In genomic region chr21:36319767-36320420, GRCh38 we compare ENCODE assay signal across 8 cellular contexts. TPM values are rescaled to one million over a fixed set of nuclear protein-coding genes. Genes with fewer than 3 reads are reported as not detected.
DNase-seq lines count a peak whose midpoint lies in the region; ATAC-seq and TF ChIP-seq lines count a peak whose summit lies in the region.

TSS of gene MORC3 (plus strand) at chr21:36320197. CDS start at chr21:36320265, 68 bp downstream.

- no CpG with 5 or more reads among the region's 59 CpGs for WGBS in H9 (ENCODE audit: extremely low coverage, insufficient read length, low lambda C conversion rate)

- peaks cover 0 to 6% of the 10 kb centered on the region in 2 experiments; a peak in 4 of 5 replicates for H3K9me3 Mint-ChIP-seq in H9
- no peaks in the 10 kb centered on the region for H3K9me3 Mint-ChIP-seq in natural killer cell treated with Interleukin-12 subunit alpha and Interleukin-12 subunit beta and Interleukin-15 and Interleukin-18, amount 100 ng/mL, for 72 hours

- DNase-seq in H9 (peak; percentile 99), MG63 (peak; percentile 95), SHP77 treated with DMSO at 0.1 percent for 48 hours (lab: John Stamatoyannopoulos, UW) (peak; percentile 98), fibroblast of pulmonary artery (ENCODE audit: low read depth) (peak; percentile 99)
- peak; percentile 99 for DNase-seq in activated effector memory CD4-positive, alpha-beta T cell treated with anti-CD3 and anti-CD28 coated beads, Interleukin-2, amount 50 U/mL, for 16 hours
- peak; percentile 99 for DNase-seq in natural killer cell treated with Interleukin-12 subunit alpha and Interleukin-12 subunit beta and Interleukin-15 and Interleukin-18, amount 100 ng/mL, for 72 hours (ENCODE audit: low spot score)
- DNase-seq in stimulated activated naive CD8-positive, alpha-beta T cell treated with anti-CD3 and anti-CD28 coated beads, Interleukin-15, Interleukin-2, amounts not matched to agents 100 U/mL and 50 U/mL, for 24 hours = peak; percentile 99

- H4K5ac ChIP-seq in H9 (ENCODE audit: insufficient read length, low read depth, low read length) = no peak within 1 kb of the TSS

- peak within 1 kb of the TSS; percentile 24 for H3K27ac ChIP-seq in H9 (ENCODE audit: insufficient read length, low read depth, low read length)

- no peak within 1 kb of the TSS for H2BK12ac ChIP-seq in H9 (ENCODE audit: insufficient read length, low read depth, low read length)

- H3K36me3 Mint-ChIP-seq in H9 (ENCODE audit: insufficient read depth in 1 of 3, low read depth in 3 of 3) = peaks cover 10 to 26% (median 15%) of the 10 kb centered on the region in 3 experiments; a peak in 6 of 7 replicates
- H3K36me3 Mint-ChIP-seq in natural killer cell treated with Interleukin-12 subunit alpha and Interleukin-12 subunit beta and Interleukin-15 and Interleukin-18, amount 100 ng/mL, for 72 hours = no peaks in the 10 kb centered on the region

- no peak within 1 kb of the TSS for H4K91ac ChIP-seq in H9 (ENCODE audit: insufficient read length, low read depth, low read length)

- H3K27ac Mint-ChIP-seq in H9 = peak within 1 kb of the TSS; percentile 95 to 98 (median 96)
- peak within 1 kb of the TSS; percentile 84 to 99 for H3K27ac Mint-ChIP-seq in natural killer cell treated with Interleukin-12 subunit alpha and Interleukin-12 subunit beta and Interleukin-15 and Interleukin-18, amount 100 ng/mL, for 72 hours

- H3K36me3 ChIP-seq in ES-I3 (ENCODE audit: insufficient read depth, low read length) = no peaks in the 10 kb centered on the region
- peaks cover 2% of the 10 kb centered on the region; the same call in 1 of the 2 replicates for H3K36me3 ChIP-seq in MG63

- H3K79me1 ChIP-seq in H9 (ENCODE audit: insufficient read depth, low read depth, low read length, poor library complexity, severe bottlenecking) = no peaks in the 10 kb centered on the region

- no peak within 1 kb of the TSS for H3K23ac ChIP-seq in H9 (ENCODE audit: insufficient read length, low read depth, low read length)

- no peak within 1 kb of the TSS for H2BK15ac ChIP-seq in H9 (ENCODE audit: low read depth, low read length)

- H2BK5ac ChIP-seq in H9 (ENCODE audit: insufficient read length, low read length) = no peak within 1 kb of the TSS

- H3K4me1 Mint-ChIP-seq in H9 = peaks cover 11 to 13% of the 10 kb centered on the region in 2 experiments
- H3K4me1 Mint-ChIP-seq in natural killer cell treated with Interleukin-12 subunit alpha and Interleukin-12 subunit beta and Interleukin-15 and Interleukin-18, amount 100 ng/mL, for 72 hours (ENCODE audit: low read depth in 2 of 2) = peaks cover 32 to 36% of the 10 kb centered on the region in 2 donors

- H3K23me2 ChIP-seq in H9 (ENCODE audit: insufficient read length, low read depth, low read length, poor library complexity, severe bottlenecking) = no peaks in the 10 kb centered on the region

- H3K18ac ChIP-seq in H9 (ENCODE audit: insufficient read length, low read depth, low read length) = peak within 1 kb of the TSS; percentile 53

- H3K9me3 ChIP-seq in ES-I3 (ENCODE audit: control insufficient read depth, insufficient read depth, low read length) (no peaks in the 10 kb centered on the region), H9 (ENCODE audit: control insufficient read depth, low read depth, low read length) (no peaks in the 10 kb centered on the region), MG63 (no peaks in the 10 kb centered on the region; the same call in 1 of the 2 replicates)

- H3K9ac ChIP-seq in ES-I3 (ENCODE audit: low read depth, low read length) (peak within 1 kb of the TSS; percentile 60), H9 (ENCODE audit: extremely low read depth, insufficient read length, low read length) (peak within 1 kb of the TSS; percentile 62)

- H3K14ac ChIP-seq in H9 (ENCODE audit: insufficient read depth, low read length) = no peak within 1 kb of the TSS; the same call in 1 of the 2 replicates

- H3K4me3 ChIP-seq in MG63 (peak within 1 kb of the TSS; percentile 92), fibroblast of pulmonary artery (replicated peaks; ENCODE audit: low read depth, low read length) (peak within 1 kb of the TSS; percentile 90)

- no peak within 1 kb of the TSS for H2BK120ac ChIP-seq in H9 (ENCODE audit: low read depth, low read length, poor library complexity, severe bottlenecking)

- H3K56ac ChIP-seq in H9 (ENCODE audit: insufficient read length, low read depth, low read length) = no peak within 1 kb of the TSS

- H3K79me2 ChIP-seq in H9 (ENCODE audit: insufficient read depth, low read length) = peaks cover 26% of the 10 kb centered on the region; the same call in 1 of the 2 replicates

- H3K27me3 Mint-ChIP-seq in H9 (ENCODE audit: low read depth) = 0 out of 2 replicates have a peak, but pooled peaks cover 3% of the 10 kb centered on the region
- no peaks in the 10 kb centered on the region for H3K27me3 Mint-ChIP-seq in natural killer cell treated with Interleukin-12 subunit alpha and Interleukin-12 subunit beta and Interleukin-15 and Interleukin-18, amount 100 ng/mL, for 72 hours

- no peak within 1 kb of the TSS for H3T11ph ChIP-seq in H9 (ENCODE audit: low read length)

- no peak within 1 kb of the TSS for H3K4ac ChIP-seq in H9 (ENCODE audit: low read depth, low read length)

- H4K20me1 ChIP-seq in H9 (ENCODE audit: control insufficient read depth, insufficient read depth, insufficient read length) = no peaks in the 10 kb centered on the region

- H3K4me3 Mint-ChIP-seq in H9 = peak within 1 kb of the TSS; percentile 85 to 98
- H3K4me3 Mint-ChIP-seq in natural killer cell treated with Interleukin-12 subunit alpha and Interleukin-12 subunit beta and Interleukin-15 and Interleukin-18, amount 100 ng/mL, for 72 hours = peak within 1 kb of the TSS; percentile 90

- H4K8ac ChIP-seq in H9 (replicated peaks; ENCODE audit: insufficient read length, low read depth, low read length) = no peak within 1 kb of the TSS

- H2AFZ ChIP-seq in H9 (ENCODE audit: low read length) = no peak within 1 kb of the TSS

- peak; percentile 97 for ATAC-seq in natural killer cell treated with Interleukin-12 subunit alpha and Interleukin-12 subunit beta and Interleukin-15 and Interleukin-18, amount 100 ng/mL, for 72 hours
- peak; percentile 94 for ATAC-seq in stimulated activated naive CD8-positive, alpha-beta T cell treated with anti-CD3 and anti-CD28 coated beads, Interleukin-15, Interleukin-2, amounts not matched to agents 100 U/mL and 50 U/mL, for 24 hours

- no peaks in the 10 kb centered on the region for H3K27me3 ChIP-seq in H9 (ENCODE audit: insufficient read depth, low read length)
- H3K27me3 ChIP-seq in MG63 = no peaks in the 10 kb centered on the region

- peak within 1 kb of the TSS; percentile 86 for H3K4me2 ChIP-seq in H9 (ENCODE audit: insufficient read depth, insufficient read length, low read length)

- H2BK20ac ChIP-seq in H9 (ENCODE audit: low read depth, low read length, poor library complexity, severe bottlenecking) = no peak within 1 kb of the TSS

- TF ChIP-seq CTCF in H9 (conservative IDR thresholded peaks at IDR 0.05) (no peak), fibroblast of pulmonary artery (IDR thresholded peaks at IDR 0.05; ENCODE audit: low read length, missing control alignments) (no peak)

- H2AK5ac ChIP-seq in H9 (ENCODE audit: insufficient read length, low read length) = no peak within 1 kb of the TSS

- H3K4me1 ChIP-seq in ES-I3 (ENCODE audit: insufficient read depth, low read length) = no peaks in the 10 kb centered on the region
- H3K4me1 ChIP-seq in H9 (ENCODE audit: insufficient read depth, low read length) = 0 out of 2 replicates have a peak, but pooled peaks cover 3% of the 10 kb centered on the region

RNA-seq across cellular contexts. Expression of gene MORC3, which starts in this region (rescaled TPM):
- 17.8 and 18.7 TPM in 2 replicates for total RNA-seq in H9 (2021)
- 21.7 and 23.6 TPM in 2 replicates for total RNA-seq in MG63 (2014; rRNA removed; shearing (Covaris generic); ENCODE audit: low replicate concordance)
- total RNA-seq in natural killer cell treated with Interleukin-12 subunit alpha and Interleukin-12 subunit beta and Interleukin-15 and Interleukin-18, amount 100 ng/mL, for 72 hours = 10 to 100 TPM; 26.8 to 28.7 TPM

Comparison
In these comparisons a context has a peak if more than half of its experiments do, and no peak if none do; other contexts are left out.
1. Peak in every context shown above with its lines: DNase-seq, ATAC-seq, H3K4me3 ChIP-seq and H3K27ac ChIP-seq.